1 cellular context compared by ENCODE assay signal in genomic region chr7:107390921-107391320, GRCh38.
TF ChIP-seq lines count a peak whose summit lies in the region.

No MANE protein-coding gene starts in this region.

TF ChIP-seq in GM23338, 12 proteins besides CTCF, POLR2A, EP300 and RAD21 (continued from another document):
- TF ChIP-seq, protein P1, sequence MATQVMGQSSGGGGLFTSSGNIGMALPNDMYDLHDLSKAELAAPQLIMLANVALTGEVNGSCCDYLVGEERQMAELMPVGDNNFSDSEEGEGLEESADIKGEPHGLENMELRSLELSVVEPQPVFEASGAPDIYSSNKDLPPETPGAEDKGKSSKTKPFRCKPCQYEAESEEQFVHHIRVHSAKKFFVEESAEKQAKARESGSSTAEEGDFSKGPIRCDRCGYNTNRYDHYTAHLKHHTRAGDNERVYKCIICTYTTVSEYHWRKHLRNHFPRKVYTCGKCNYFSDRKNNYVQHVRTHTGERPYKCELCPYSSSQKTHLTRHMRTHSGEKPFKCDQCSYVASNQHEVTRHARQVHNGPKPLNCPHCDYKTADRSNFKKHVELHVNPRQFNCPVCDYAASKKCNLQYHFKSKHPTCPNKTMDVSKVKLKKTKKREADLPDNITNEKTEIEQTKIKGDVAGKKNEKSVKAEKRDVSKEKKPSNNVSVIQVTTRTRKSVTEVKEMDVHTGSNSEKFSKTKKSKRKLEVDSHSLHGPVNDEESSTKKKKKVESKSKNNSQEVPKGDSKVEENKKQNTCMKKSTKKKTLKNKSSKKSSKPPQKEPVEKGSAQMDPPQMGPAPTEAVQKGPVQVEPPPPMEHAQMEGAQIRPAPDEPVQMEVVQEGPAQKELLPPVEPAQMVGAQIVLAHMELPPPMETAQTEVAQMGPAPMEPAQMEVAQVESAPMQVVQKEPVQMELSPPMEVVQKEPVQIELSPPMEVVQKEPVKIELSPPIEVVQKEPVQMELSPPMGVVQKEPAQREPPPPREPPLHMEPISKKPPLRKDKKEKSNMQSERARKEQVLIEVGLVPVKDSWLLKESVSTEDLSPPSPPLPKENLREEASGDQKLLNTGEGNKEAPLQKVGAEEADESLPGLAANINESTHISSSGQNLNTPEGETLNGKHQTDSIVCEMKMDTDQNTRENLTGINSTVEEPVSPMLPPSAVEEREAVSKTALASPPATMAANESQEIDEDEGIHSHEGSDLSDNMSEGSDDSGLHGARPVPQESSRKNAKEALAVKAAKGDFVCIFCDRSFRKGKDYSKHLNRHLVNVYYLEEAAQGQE (IDR thresholded peaks at IDR 0.05; ENCODE audit: unreplicated experiment), result no peak
- TF ChIP-seq CREB1 (CRISPR knock-in tag; IDR thresholded peaks at IDR 0.05; ENCODE audit: low read depth), result no peak
- TF ChIP-seq ZNF114 (CRISPR knock-in tag; IDR thresholded peaks at IDR 0.05), result no peak
